8 cellular contexts compared by ENCODE assay signal in genomic region chr20:43448748-43449535, GRCh38. TPM values are rescaled to one million over a fixed set of nuclear protein-coding genes. Genes with fewer than 3 reads are reported as not detected.
A peak's percentile ranks its signal among the peaks of the same experiment; 100 is the strongest.
DNase-seq lines count a peak whose midpoint lies in the region; ATAC-seq and TF ChIP-seq lines count a peak whose summit lies in the region.

No MANE protein-coding gene starts in this region.

- TF ChIP-seq CTCF in Panc1 (IDR thresholded peaks at IDR 0.05): peak; percentile 86
- TF ChIP-seq CTCF in parathyroid adenoma (IDR thresholded peaks at IDR 0.05): peak; percentile 81

- ATAC-seq in Panc1 (peak; percentile 83), GM18502 (IDR thresholded peaks at IDR 0.05; ENCODE audit: poor library complexity, unreplicated experiment) (no peak)

- no peaks in the 10 kb centered on the region for H3K79me2 ChIP-seq in parathyroid adenoma

- no peaks in the 10 kb centered on the region for H3K9me3 ChIP-seq in Panc1 (ENCODE audit: control insufficient read depth, insufficient read depth, low read depth, low read length)
- H3K9me3 ChIP-seq in parathyroid adenoma (ENCODE audit: control insufficient read depth, low read length): no peaks in the 10 kb centered on the region

- H3K4me2 ChIP-seq in parathyroid adenoma (ENCODE audit: low read length): no peak overlapping the region

- BruUV-seq in Panc1 (replicated peaks; lab: Mats Ljungman, UMichigan): no TSS peak

- in situ Hi-C loops in Panc1 (cut with HindIII; ENCODE audit: low pct_unique_long_range_greater_than_20kb, low sequenced_read_pairs): no loop called here

- H2AFZ ChIP-seq in parathyroid adenoma: peak overlapping the region; percentile 40

- CTCF ChIA-PET in Panc1 (lab: Charles Lee): interaction anchor here (0.6 to 1.1 kb wide), 8 partner anchors 8 to 270 kb away, joined by 3 to 7 read pairs (median 4); no protein-coding TSS in a partner anchor

- no peak overlapping the region for H3K27ac ChIP-seq in Panc1 (ENCODE audit: low read length)
- H3K27ac ChIP-seq in parathyroid adenoma: no peak overlapping the region

- peak; percentile 73 for DNase-seq in DMS 273 (lab: John Stamatoyannopoulos, UW; ENCODE audit: unreplicated experiment)
- DNase-seq in HT-29 (ENCODE audit: low spot score): peak; percentile 79
- DNase-seq in Panc1 (ENCODE audit: low read depth, low spot score): peak; percentile 46
- DNase-seq in activated effector memory CD4-positive, alpha-beta T cell treated with anti-CD3 and anti-CD28 coated beads, Interleukin-2, amount 50 U/mL, for 16 hours: peak; percentile 76
- DNase-seq in foreskin melanocyte: peak; percentile 27
- no peak for DNase-seq in NCI-H774 (lab: John Stamatoyannopoulos, UW)

- intact Hi-C loops in Panc1 (cut with micrococcal nuclease; ENCODE audit: unreplicated experiment): loop anchor here (10.0 kb wide), 1 partner anchor 636 kb away; no protein-coding TSS in a partner anchor

- no peak overlapping the region for H3K9ac ChIP-seq in parathyroid adenoma

- POLR2A ChIA-PET in Panc1 (lab: Charles Lee): no interaction called here

- H3K4me3 ChIP-seq in Panc1 (ENCODE audit: low read depth in 2 of 2, low read length in 2 of 2) (no peak overlapping the region), parathyroid adenoma (ENCODE audit: low read depth, low read length) (no peak overlapping the region)

- H3K27me3 ChIP-seq in Panc1 (ENCODE audit: control insufficient read depth, insufficient read depth, low read length) (no peaks in the 10 kb centered on the region), parathyroid adenoma (ENCODE audit: control insufficient read depth, insufficient read depth, low read length) (no peaks in the 10 kb centered on the region)

- H3K4me1 ChIP-seq in Panc1 (ENCODE audit: control insufficient read depth, insufficient read depth, low read length) (no peaks in the 10 kb centered on the region), parathyroid adenoma (no peaks in the 10 kb centered on the region)

- H3K36me3 ChIP-seq in Panc1 (ENCODE audit: control insufficient read depth, insufficient read depth, low read length) (no peaks in the 10 kb centered on the region), parathyroid adenoma (ENCODE audit: control insufficient read depth, insufficient read depth, low read length) (no peaks in the 10 kb centered on the region)

RNA-seq across cellular contexts. Expression of gene SRSF6, which starts 8.8 kb away (rescaled TPM):
- 68.8 and 78.6 TPM in 2 replicates for total RNA-seq in HT-29 (2014; rRNA removed; shearing (Covaris generic))
- 159 TPM for total RNA-seq in Panc1 (2021; ENCODE audit: unreplicated experiment)
- polyA plus RNA-seq in Panc1 (2012; ENCODE audit: insufficient read length): 140 TPM

RNA-seq across cellular contexts. Expression of gene L3MBTL1, which starts 58.6 kb away (rescaled TPM):
- 9.7 and 9.9 TPM in 2 replicates for total RNA-seq in HT-29 (2014; rRNA removed; shearing (Covaris generic))
- total RNA-seq in Panc1 (2021; ENCODE audit: unreplicated experiment): 24.9 TPM
- polyA plus RNA-seq in Panc1 (2012; ENCODE audit: insufficient read length): 13.4 TPM
